In the genomic region with DNA sequence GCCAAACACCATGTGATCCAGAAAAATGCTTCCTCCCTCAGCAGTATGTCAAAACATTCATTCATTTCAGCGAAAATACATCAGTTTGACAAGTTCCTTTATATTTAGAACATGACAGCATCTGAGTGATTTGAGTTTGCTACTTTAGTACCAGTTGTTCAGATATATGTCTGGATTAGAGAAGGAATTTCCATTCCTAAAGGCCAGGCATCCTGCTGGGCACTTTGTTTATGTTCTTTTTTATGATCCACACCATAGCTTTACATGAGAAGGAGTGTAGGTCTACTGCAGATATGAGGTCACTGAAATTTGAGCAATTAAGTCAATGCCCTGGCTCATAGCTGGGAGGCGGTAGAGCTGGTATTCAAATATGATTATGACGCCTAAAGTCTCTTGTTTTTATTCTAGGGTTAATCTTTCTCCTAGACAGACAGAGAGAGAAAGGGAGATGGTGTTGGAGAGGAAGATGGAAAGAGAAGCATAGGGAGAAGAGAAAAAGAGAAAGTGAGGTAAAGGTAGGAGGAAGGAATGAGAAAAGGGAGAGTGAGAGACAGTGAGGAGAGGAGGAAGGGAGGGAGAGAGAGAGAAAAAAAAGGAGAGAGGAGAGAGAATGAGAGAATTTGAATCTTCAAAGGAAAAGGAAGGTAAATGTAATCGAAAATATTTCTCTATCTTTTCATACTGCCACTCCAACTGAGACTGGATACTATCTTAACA, we compare ENCODE assay signal across 1 cellular context.
TF ChIP-seq lines count a peak whose summit lies in the region.

No MANE protein-coding gene starts in this region.

TF ChIP-seq in HEK293, 187 proteins besides CTCF, POLR2A, EP300 and RAD21 (continued from another document):
- TF ChIP-seq, protein P1, sequence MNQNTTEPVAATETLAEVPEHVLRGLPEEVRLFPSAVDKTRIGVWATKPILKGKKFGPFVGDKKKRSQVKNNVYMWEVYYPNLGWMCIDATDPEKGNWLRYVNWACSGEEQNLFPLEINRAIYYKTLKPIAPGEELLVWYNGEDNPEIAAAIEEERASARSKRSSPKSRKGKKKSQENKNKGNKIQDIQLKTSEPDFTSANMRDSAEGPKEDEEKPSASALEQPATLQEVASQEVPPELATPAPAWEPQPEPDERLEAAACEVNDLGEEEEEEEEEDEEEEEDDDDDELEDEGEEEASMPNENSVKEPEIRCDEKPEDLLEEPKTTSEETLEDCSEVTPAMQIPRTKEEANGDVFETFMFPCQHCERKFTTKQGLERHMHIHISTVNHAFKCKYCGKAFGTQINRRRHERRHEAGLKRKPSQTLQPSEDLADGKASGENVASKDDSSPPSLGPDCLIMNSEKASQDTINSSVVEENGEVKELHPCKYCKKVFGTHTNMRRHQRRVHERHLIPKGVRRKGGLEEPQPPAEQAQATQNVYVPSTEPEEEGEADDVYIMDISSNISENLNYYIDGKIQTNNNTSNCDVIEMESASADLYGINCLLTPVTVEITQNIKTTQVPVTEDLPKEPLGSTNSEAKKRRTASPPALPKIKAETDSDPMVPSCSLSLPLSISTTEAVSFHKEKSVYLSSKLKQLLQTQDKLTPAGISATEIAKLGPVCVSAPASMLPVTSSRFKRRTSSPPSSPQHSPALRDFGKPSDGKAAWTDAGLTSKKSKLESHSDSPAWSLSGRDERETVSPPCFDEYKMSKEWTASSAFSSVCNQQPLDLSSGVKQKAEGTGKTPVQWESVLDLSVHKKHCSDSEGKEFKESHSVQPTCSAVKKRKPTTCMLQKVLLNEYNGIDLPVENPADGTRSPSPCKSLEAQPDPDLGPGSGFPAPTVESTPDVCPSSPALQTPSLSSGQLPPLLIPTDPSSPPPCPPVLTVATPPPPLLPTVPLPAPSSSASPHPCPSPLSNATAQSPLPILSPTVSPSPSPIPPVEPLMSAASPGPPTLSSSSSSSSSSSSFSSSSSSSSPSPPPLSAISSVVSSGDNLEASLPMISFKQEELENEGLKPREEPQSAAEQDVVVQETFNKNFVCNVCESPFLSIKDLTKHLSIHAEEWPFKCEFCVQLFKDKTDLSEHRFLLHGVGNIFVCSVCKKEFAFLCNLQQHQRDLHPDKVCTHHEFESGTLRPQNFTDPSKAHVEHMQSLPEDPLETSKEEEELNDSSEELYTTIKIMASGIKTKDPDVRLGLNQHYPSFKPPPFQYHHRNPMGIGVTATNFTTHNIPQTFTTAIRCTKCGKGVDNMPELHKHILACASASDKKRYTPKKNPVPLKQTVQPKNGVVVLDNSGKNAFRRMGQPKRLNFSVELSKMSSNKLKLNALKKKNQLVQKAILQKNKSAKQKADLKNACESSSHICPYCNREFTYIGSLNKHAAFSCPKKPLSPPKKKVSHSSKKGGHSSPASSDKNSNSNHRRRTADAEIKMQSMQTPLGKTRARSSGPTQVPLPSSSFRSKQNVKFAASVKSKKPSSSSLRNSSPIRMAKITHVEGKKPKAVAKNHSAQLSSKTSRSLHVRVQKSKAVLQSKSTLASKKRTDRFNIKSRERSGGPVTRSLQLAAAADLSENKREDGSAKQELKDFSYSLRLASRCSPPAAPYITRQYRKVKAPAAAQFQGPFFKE (tag by site-specific recombination; IDR thresholded peaks at IDR 0.05; ENCODE audit: borderline replicate concordance) = no peak
- no peak for TF ChIP-seq ZNF221 (tag by site-specific recombination; IDR thresholded peaks at IDR 0.05; ENCODE audit: borderline replicate concordance)
- peak; percentile 53; the same call in 1 of the 2 replicates for TF ChIP-seq ZNF660 (tag by site-specific recombination; IDR thresholded peaks at IDR 0.05)
- TF ChIP-seq ZNF610 (tag by site-specific recombination; IDR thresholded peaks at IDR 0.05; ENCODE audit: borderline replicate concordance) = no peak
- TF ChIP-seq, protein P2, sequence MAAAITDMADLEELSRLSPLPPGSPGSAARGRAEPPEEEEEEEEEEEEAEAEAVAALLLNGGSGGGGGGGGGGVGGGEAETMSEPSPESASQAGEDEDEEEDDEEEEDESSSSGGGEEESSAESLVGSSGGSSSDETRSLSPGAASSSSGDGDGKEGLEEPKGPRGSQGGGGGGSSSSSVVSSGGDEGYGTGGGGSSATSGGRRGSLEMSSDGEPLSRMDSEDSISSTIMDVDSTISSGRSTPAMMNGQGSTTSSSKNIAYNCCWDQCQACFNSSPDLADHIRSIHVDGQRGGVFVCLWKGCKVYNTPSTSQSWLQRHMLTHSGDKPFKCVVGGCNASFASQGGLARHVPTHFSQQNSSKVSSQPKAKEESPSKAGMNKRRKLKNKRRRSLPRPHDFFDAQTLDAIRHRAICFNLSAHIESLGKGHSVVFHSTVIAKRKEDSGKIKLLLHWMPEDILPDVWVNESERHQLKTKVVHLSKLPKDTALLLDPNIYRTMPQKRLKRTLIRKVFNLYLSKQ (tag by site-specific recombination; IDR thresholded peaks at IDR 0.05; ENCODE audit: borderline replicate concordance) = no peak
- TF ChIP-seq ZNF830 (tag by site-specific recombination; IDR thresholded peaks at IDR 0.05; ENCODE audit: low read depth) = no peak
- TF ChIP-seq, protein P3, sequence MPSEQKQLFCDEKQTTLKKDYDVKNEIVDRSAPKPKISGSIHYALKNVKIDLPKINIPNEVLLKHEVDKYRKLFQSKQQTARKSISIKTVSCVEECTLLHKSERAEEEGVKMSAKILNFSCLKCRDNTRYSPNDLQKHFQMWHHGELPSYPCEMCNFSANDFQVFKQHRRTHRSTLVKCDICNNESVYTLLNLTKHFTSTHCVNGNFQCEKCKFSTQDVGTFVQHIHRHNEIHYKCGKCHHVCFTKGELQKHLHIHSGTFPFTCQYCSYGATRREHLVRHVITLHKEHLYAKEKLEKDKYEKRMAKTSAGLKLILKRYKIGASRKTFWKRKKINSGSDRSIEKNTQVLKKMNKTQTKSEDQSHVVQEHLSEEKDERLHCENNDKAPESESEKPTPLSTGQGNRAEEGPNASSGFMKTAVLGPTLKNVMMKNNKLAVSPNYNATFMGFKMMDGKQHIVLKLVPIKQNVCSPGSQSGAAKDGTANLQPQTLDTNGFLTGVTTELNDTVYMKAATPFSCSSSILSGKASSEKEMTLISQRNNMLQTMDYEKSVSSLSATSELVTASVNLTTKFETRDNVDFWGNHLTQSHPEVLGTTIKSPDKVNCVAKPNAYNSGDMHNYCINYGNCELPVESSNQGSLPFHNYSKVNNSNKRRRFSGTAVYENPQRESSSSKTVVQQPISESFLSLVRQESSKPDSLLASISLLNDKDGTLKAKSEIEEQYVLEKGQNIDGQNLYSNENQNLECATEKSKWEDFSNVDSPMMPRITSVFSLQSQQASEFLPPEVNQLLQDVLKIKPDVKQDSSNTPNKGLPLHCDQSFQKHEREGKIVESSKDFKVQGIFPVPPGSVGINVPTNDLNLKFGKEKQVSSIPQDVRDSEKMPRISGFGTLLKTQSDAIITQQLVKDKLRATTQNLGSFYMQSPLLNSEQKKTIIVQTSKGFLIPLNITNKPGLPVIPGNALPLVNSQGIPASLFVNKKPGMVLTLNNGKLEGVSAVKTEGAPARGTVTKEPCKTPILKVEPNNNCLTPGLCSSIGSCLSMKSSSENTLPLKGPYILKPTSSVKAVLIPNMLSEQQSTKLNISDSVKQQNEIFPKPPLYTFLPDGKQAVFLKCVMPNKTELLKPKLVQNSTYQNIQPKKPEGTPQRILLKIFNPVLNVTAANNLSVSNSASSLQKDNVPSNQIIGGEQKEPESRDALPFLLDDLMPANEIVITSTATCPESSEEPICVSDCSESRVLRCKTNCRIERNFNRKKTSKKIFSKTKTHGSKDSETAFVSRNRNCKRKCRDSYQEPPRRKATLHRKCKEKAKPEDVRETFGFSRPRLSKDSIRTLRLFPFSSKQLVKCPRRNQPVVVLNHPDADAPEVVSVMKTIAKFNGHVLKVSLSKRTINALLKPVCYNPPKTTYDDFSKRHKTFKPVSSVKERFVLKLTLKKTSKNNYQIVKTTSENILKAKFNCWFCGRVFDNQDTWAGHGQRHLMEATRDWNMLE (tag by site-specific recombination; conservative IDR thresholded peaks at IDR 0.05; ENCODE audit: low read depth) = no peak
- no peak for TF ChIP-seq ZNF768 (tag by site-specific recombination; IDR thresholded peaks at IDR 0.05)
- no peak for TF ChIP-seq ZNF549 (tag by site-specific recombination; IDR thresholded peaks at IDR 0.05)
- TF ChIP-seq KLF7 (tag by site-specific recombination; IDR thresholded peaks at IDR 0.05; ENCODE audit: borderline replicate concordance) = no peak
- TF ChIP-seq, protein P4, sequence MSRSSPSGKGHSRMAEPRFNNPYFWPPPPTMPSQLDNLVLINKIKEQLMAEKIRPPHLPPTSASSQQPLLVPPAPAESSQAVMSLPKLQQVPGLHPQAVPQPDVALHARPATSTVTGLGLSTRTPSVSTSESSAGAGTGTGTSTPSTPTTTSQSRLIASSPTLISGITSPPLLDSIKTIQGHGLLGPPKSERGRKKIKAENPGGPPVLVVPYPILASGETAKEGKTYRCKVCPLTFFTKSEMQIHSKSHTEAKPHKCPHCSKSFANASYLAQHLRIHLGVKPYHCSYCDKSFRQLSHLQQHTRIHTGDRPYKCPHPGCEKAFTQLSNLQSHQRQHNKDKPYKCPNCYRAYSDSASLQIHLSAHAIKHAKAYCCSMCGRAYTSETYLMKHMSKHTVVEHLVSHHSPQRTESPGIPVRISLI (tag by site-specific recombination; IDR thresholded peaks at IDR 0.05) = no peak; the same call in 1 of the 2 replicates
- TF ChIP-seq, protein P5, sequence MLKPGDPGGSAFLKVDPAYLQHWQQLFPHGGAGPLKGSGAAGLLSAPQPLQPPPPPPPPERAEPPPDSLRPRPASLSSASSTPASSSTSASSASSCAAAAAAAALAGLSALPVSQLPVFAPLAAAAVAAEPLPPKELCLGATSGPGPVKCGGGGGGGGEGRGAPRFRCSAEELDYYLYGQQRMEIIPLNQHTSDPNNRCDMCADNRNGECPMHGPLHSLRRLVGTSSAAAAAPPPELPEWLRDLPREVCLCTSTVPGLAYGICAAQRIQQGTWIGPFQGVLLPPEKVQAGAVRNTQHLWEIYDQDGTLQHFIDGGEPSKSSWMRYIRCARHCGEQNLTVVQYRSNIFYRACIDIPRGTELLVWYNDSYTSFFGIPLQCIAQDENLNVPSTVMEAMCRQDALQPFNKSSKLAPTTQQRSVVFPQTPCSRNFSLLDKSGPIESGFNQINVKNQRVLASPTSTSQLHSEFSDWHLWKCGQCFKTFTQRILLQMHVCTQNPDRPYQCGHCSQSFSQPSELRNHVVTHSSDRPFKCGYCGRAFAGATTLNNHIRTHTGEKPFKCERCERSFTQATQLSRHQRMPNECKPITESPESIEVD (tag by site-specific recombination; IDR thresholded peaks at IDR 0.05) = peak; percentile 87
